ENCODE assay signal across 8 cellular contexts in the genomic region with DNA sequence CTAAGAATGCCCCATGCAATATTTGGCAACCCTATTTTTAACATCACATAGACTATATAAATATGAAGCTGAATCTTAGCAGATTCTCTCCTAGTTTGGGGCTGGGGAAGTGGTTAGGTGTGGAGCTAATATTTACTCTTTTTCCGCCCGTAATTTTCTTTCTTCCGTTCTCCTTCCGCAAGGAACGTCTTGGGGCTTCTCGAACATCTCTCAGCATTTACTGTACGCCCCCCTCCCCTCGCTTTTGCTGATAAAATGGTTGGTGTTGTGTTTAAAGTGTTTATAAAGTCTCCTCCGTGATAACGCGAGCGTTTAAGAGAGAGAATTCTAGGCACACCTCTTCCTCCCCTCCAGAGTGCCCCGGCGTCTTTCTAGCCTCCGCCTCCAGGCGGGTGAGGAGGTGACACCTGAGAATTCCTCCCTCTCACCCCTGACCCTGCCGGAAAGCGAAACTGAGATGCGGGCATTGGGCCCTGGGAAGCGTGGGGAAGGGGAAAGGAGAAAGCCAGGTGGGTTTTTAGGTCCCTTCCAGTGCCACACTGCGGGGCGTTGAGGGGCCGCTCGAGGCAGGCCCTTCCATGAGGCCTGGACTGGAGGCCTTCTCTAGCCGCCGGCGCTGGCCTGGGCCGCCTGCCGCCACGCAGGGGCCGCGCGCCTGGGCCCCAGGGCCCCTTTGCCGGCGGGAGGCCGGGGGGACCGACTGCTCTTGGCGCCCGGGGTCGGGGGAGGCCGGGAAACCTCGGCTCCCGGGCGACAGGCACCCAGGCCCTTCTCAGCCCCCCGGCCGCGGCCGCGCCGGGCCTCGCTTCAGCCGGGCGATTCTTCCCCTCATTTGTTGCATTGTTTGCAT.
DNase-seq lines count a peak whose midpoint lies in the region; ATAC-seq and TF ChIP-seq lines count a peak whose summit lies in the region.
"Not testable (repeated sequence)": the region's sequence is repeated elsewhere in the genome, so short reads cannot be mapped to it uniquely, and the experiment has no call there.

No MANE protein-coding gene starts in this region.

- peak overlapping the region; percentile 76 for H2AFZ ChIP-seq in DND-41 (ENCODE audit: low read depth, low read length)

- 20% methylated on average over 49 of the region's 53 CpGs for WGBS in liver

- H3K4me1 ChIP-seq in DND-41 (ENCODE audit: insufficient read depth, low read length) = peaks cover 32% of the 10 kb centered on the region
- not testable (repeated sequence) for H3K4me1 ChIP-seq in liver (ENCODE audit: control insufficient read depth in 4 of 4, insufficient read depth in 4 of 4, low read length in 3 of 4)

- H3K27ac ChIP-seq in DND-41 (ENCODE audit: low read length) (peak overlapping the region; percentile 73), liver (ENCODE audit: low read depth in 1 of 2, low read length in 2 of 2) (peak overlapping the region; percentile 55 to 64)

- H3K79me2 ChIP-seq in DND-41 (ENCODE audit: insufficient read depth, low read length) = peaks cover 22% of the 10 kb centered on the region

- H3K36me3 ChIP-seq in DND-41 (ENCODE audit: insufficient read depth, low read length); liver (ENCODE audit: control insufficient read depth in 4 of 4, insufficient read depth in 3 of 4, low read depth in 1 of 4, low read length in 3 of 4): not testable (repeated sequence)

- DNase-seq in DND-41 (peak; percentile 90), NCI-H748 (lab: John Stamatoyannopoulos, UW; ENCODE audit: unreplicated experiment) (peak; percentile 73)
- peak; percentile 65 to 70 for DNase-seq in activated CD4-positive, alpha-beta T cell treated with anti-CD3 and anti-CD28 coated beads, Interleukin-2, amount 50 U/mL, for 4 hours
- not testable (repeated sequence) for DNase-seq in choroid plexus epithelial cell (ENCODE audit: low read depth)
- DNase-seq in stimulated activated CD4-positive, alpha-beta T cell treated with anti-CD3 and anti-CD28 coated beads, Interleukin-4, amount 100 ng/mL, for 48 hours (ENCODE audit: low read depth in 2 of 2) = peak; percentile 45 to 53

- TF ChIP-seq CTCF in DND-41 (IDR thresholded peaks at IDR 0.05; ENCODE audit: borderline replicate concordance, extremely low read depth, low read length, poor library complexity, severe bottlenecking); choroid plexus epithelial cell (conservative IDR thresholded peaks at IDR 0.05; ENCODE audit: low read depth, low read length): not testable (repeated sequence)
- TF ChIP-seq CTCF in liver (IDR thresholded peaks at IDR 0.05; ENCODE audit: low read depth, low read length, missing input control) = peak; percentile 1

- ATAC-seq in DND-41 (ENCODE audit: insufficient read depth, low read depth) (peak; percentile 95), GM19467 (IDR thresholded peaks at IDR 0.05; ENCODE audit: unreplicated experiment) (peak; percentile 73), HG03108 (IDR thresholded peaks at IDR 0.05; ENCODE audit: unreplicated experiment) (peak; percentile 81)

- not testable (repeated sequence) for H3K9me3 ChIP-seq in DND-41 (ENCODE audit: insufficient read depth, low read length, severe bottlenecking); liver (ENCODE audit: control insufficient read depth in 4 of 4, low read length in 3 of 4)

- H3K4me3 ChIP-seq in DND-41 (ENCODE audit: low read depth in 1 of 2, low read length in 2 of 2) (peak overlapping the region; percentile 57 to 64), choroid plexus epithelial cell (ENCODE audit: low read depth, low read length) (peak overlapping the region; percentile 38), liver (ENCODE audit: low read depth in 1 of 3, low read length in 3 of 3) (peak overlapping the region in 2 of 3 donors; percentile 64 to 67)

- peak overlapping the region; percentile 72 for H3K9ac ChIP-seq in DND-41 (ENCODE audit: low read depth, low read length)
- H3K9ac ChIP-seq in liver (ENCODE audit: low read depth in 1 of 2, low read length in 2 of 2) = peak overlapping the region in 1 of 2 donors; percentile 67

- not testable (repeated sequence) for TF ChIP-seq RAD21 in liver (IDR thresholded peaks at IDR 0.05)

- not testable (repeated sequence) for H3K27me3 ChIP-seq in DND-41 (ENCODE audit: insufficient read depth, low read length, poor library complexity); liver (ENCODE audit: control insufficient read depth in 4 of 4, insufficient read depth in 4 of 4, low read length in 3 of 4)

- not testable (repeated sequence) for H4K20me1 ChIP-seq in DND-41 (ENCODE audit: insufficient read depth, low read length)

- peak overlapping the region; percentile 84 for H3K4me2 ChIP-seq in DND-41 (ENCODE audit: insufficient read depth, low read length)

TF ChIP-seq in liver, 16 proteins besides CTCF, POLR2A, EP300 and RAD21:
- TF ChIP-seq, protein P1, sequence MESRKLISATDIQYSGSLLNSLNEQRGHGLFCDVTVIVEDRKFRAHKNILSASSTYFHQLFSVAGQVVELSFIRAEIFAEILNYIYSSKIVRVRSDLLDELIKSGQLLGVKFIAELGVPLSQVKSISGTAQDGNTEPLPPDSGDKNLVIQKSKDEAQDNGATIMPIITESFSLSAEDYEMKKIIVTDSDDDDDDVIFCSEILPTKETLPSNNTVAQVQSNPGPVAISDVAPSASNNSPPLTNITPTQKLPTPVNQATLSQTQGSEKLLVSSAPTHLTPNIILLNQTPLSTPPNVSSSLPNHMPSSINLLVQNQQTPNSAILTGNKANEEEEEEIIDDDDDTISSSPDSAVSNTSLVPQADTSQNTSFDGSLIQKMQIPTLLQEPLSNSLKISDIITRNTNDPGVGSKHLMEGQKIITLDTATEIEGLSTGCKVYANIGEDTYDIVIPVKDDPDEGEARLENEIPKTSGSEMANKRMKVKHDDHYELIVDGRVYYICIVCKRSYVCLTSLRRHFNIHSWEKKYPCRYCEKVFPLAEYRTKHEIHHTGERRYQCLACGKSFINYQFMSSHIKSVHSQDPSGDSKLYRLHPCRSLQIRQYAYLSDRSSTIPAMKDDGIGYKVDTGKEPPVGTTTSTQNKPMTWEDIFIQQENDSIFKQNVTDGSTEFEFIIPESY (IDR thresholded peaks at IDR 0.05) = peak; percentile 53
- peak; percentile 29 for TF ChIP-seq TAF1 (conservative IDR thresholded peaks at IDR 0.05)
TF ChIP-seq in liver: peak in this region for 2; not testable (repeated sequence) for 14.
